ENCODE assay signal across 11 cellular contexts in the genomic region with DNA sequence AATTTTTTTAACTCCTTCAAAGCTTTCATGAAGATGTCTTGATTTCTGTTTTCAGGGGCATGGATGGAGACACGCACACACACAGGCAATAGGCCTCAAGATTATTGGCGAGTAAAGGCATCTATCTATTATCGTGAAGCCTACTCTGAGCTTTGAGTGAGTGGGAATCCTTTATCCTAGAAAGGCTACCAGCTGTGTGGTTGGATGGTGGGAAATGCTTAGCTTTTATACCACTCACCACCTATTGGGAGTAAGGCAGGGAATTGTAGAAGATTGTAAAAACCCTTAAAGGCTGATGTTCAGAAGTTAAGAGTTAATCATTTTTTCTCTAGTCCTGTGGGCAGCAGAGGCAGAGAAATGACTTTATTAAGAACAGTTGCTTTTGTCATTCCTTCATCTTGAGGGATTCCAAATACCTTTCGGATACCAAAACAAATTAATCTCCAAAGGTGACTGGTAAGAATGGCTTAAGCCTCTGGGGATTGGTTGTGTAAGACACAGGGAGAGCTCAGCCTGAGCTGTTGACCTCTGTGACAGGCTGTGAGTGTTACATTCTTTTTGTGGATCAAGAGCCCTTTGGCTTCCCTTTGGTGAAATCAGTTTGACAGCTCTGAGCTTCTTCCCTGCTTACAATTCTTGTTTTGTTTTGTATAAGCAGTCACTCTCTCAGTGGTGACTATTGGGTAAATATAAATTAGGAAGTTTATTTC. TPM values are rescaled to one million over a fixed set of nuclear protein-coding genes. Genes with fewer than 3 reads are reported as not detected.
A peak's percentile ranks its signal among the peaks of the same experiment; 100 is the strongest.
DNase-seq lines count a peak whose midpoint lies in the region; ATAC-seq, FAIRE-seq and TF ChIP-seq lines count a peak whose summit lies in the region.
"Had no signal": no experiment of that assay in that cellular context is flagged by ENCODE, and none has a peak within 500 bp of the region (broad histone marks: within the 10 kb centered on the region; RNA-seq: fewer than 3 reads in every experiment).

No MANE protein-coding gene starts in this region.

- H3K9ac ChIP-seq in H1 (replicated peaks in 1 of 4; ENCODE audit: extremely low read depth in 1 of 4, low read depth in 3 of 4, low read length in 3 of 4) = no peak overlapping the region
- no peak overlapping the region for H3K9ac ChIP-seq in Karpas-422 (ENCODE audit: low read length)

- H4K5ac ChIP-seq in H1 (ENCODE audit: insufficient read length, low read depth, low read length) = no peak overlapping the region

- H4K8ac ChIP-seq in H1 (ENCODE audit: extremely low read depth, insufficient read depth, low read length) = no peak overlapping the region

- CTCF ChIA-PET in A673 (lab: Charles Lee) (no interaction called here), H1 (lab: Charles Lee; ENCODE audit: partially characterized antibody) (interaction anchor here (0.7 to 1.4 kb wide), 6 partner anchors 17 to 532 kb away, joined by 3 to 4 read pairs (median 4); no protein-coding TSS in a partner anchor)

- H3K4me1 ChIP-seq in A673 (ENCODE audit: insufficient read depth, low read length, poor library complexity, severe bottlenecking) (peaks cover 48% of the 10 kb centered on the region), H1 (replicated peaks in 1 of 4; ENCODE audit: control insufficient read depth in 3 of 4, insufficient read depth in 4 of 4, low read length in 3 of 4) (peaks cover 0 to 6% (median 2%) of the 10 kb centered on the region in 4 experiments; a peak in 3 of 7 replicates), right lobe of liver (peaks cover 0 to 58% (median 19%) of the 10 kb centered on the region in 4 donors), Karpas-422 (ENCODE audit: low read length) (peaks cover 39% of the 10 kb centered on the region)

- ATAC-seq in right lobe of liver = peak; percentile 76 to 89 (median 80)
- ATAC-seq in GM21619 (IDR thresholded peaks at IDR 0.05; ENCODE audit: unreplicated experiment) = no peak

- H4K20me1 ChIP-seq in H1 (replicated peaks in 1 of 2; ENCODE audit: control insufficient read depth in 1 of 2, insufficient read depth in 2 of 2, low read length in 2 of 2) = peaks cover 0 to 2% of the 10 kb centered on the region in 2 experiments
- no peaks in the 10 kb centered on the region for H4K20me1 ChIP-seq in Karpas-422 (ENCODE audit: insufficient read depth, low read depth, low read length)

- H3K79me1 ChIP-seq in H1 (ENCODE audit: low read depth, low read length) = no peaks in the 10 kb centered on the region

- H3K4me2 ChIP-seq in H1 (ENCODE audit: insufficient read depth in 1 of 2, low read depth in 2 of 2, low read length in 2 of 2) (peak overlapping the region in 1 of 2 experiments; percentile 5; a peak in 1 of 4 replicates), Karpas-422 (ENCODE audit: low read depth, low read length, poor library complexity, severe bottlenecking) (no peak overlapping the region)

- H2AK5ac ChIP-seq in H1 (ENCODE audit: low read depth, low read length) = no peak overlapping the region

- POLR2A ChIA-PET in A673 (lab: Charles Lee; ENCODE audit: low non-redundant PET) (interaction anchor here (0.6 kb wide), 1 partner anchor 124 kb away, joined by 5 read pairs; no protein-coding TSS in a partner anchor), H1 (lab: Charles Lee; ENCODE audit: partially characterized antibody) (interaction anchor here (0.6 to 2.1 kb wide), 2 partner anchors 14 to 33 kb away, joined by 3 to 4 read pairs; a partner anchor contains a TSS)

- H3K23me2 ChIP-seq in H1 (ENCODE audit: low read depth, low read length) = no peaks in the 10 kb centered on the region

- no peak overlapping the region for H2AFZ ChIP-seq in H1 (ENCODE audit: low read length)
- H2AFZ ChIP-seq in Karpas-422 (ENCODE audit: low read length) = no peak overlapping the region

- H2BK5ac ChIP-seq in H1 (ENCODE audit: low read depth, low read length) = no peak overlapping the region

- no peak overlapping the region for H3K23ac ChIP-seq in H1 (ENCODE audit: insufficient read length)

- H3K9me2 ChIP-seq in Karpas-422 (replicated peaks; ENCODE audit: insufficient read depth, low read length) = no peaks in the 10 kb centered on the region

- no peak overlapping the region for H4K91ac ChIP-seq in H1 (replicated peaks; ENCODE audit: insufficient read length, low read length)

- H3K14ac ChIP-seq in H1 (ENCODE audit: insufficient read length) = no peak overlapping the region

- DNase-seq in A673 (ENCODE audit: low spot score) (peak; percentile 45), HTR-8/SVneo (ENCODE audit: insufficient read length, low spot score) (no peak), H1 (ENCODE audit: low read depth in 1 of 2, low spot score in 2 of 2) (no peak), right lobe of liver (no peak), SW 1271 (lab: John Stamatoyannopoulos, UW) (no peak), Karpas-422 (no peak), erythroblast (lab: John Stamatoyannopoulos, UW) (no peak)
- DNase-seq: activated naive CD8-positive, alpha-beta T cell treated with anti-CD3 and anti-CD28 coated beads for 36 hours; NCI-H2171; SHP77 treated with DMSO at 0.1 percent for 48 hours had no signal

- no peak overlapping the region for H3K18ac ChIP-seq in H1 (ENCODE audit: extremely low read depth, low read length)

- H2BK120ac ChIP-seq in H1 (replicated peaks; ENCODE audit: low read depth, low read length) = no peak overlapping the region

- no peak for TF ChIP-seq EP300 in H1 (IDR thresholded peaks at IDR 0.05; ENCODE audit: borderline replicate concordance in 1 of 2, low read depth in 2 of 2, low read length in 2 of 2)

- TF ChIP-seq CTCF in A673 (conservative IDR thresholded peaks at IDR 0.05; ENCODE audit: low read depth, low read length) (no peak), H1 (IDR thresholded peaks at IDR 0.05; ENCODE audit: control extremely low read depth in 1 of 3, insufficient read depth in 1 of 3, low read depth in 1 of 3, low read length in 3 of 3) (no peak), right lobe of liver (IDR thresholded peaks at IDR 0.05) (no peak)

- peaks cover 0 to 25% of the 10 kb centered on the region in 2 experiments; a peak in 2 of 4 replicates for H3K79me2 ChIP-seq in H1 (ENCODE audit: control insufficient read depth in 1 of 2, insufficient read depth in 2 of 2, low read length in 2 of 2)
- peaks cover 94% of the 10 kb centered on the region for H3K79me2 ChIP-seq in Karpas-422 (ENCODE audit: low read length)

- H3K27me3 ChIP-seq in A673 (replicated peaks; ENCODE audit: insufficient read depth, low read depth, low read length, poor library complexity) = no peaks in the 10 kb centered on the region
- no peaks in the 10 kb centered on the region for H3K27me3 ChIP-seq in H1 (replicated peaks in 1 of 4; ENCODE audit: control insufficient read depth in 3 of 4, extremely low read depth in 1 of 4, insufficient read depth in 3 of 4, low read length in 3 of 4)
- H3K27me3 ChIP-seq in right lobe of liver = no peaks in the 10 kb centered on the region
- H3K27me3 ChIP-seq in Karpas-422 (ENCODE audit: low read length) = no peaks in the 10 kb centered on the region

- no peak overlapping the region for H3K4ac ChIP-seq in H1 (replicated peaks; ENCODE audit: insufficient read length, low read depth, low read length)

- H3K36me3 ChIP-seq in A673 (ENCODE audit: insufficient read depth, low read length, poor library complexity, severe bottlenecking) (no peaks in the 10 kb centered on the region), H1 (ENCODE audit: control insufficient read depth in 2 of 4, insufficient read depth in 4 of 4, low read length in 3 of 4) (no peaks in the 10 kb centered on the region; a peak in 1 of 8 replicates), right lobe of liver (no peaks in the 10 kb centered on the region), Karpas-422 (ENCODE audit: insufficient read depth, low read length) (no peaks in the 10 kb centered on the region)

- no TSS peak for BruUV-seq in A673 (replicated peaks; lab: Mats Ljungman, UMichigan)

- no peak overlapping the region for H3K56ac ChIP-seq in H1 (replicated peaks; ENCODE audit: insufficient read length, low read depth, low read length)

- FAIRE-seq in HTR-8/SVneo (lab: Jason Lieb, UNC) = peak; percentile 69
- FAIRE-seq in H1 (lab: Jason Lieb, UNC) = peak; percentile 70

- 63% methylated on average over 4 of the region's 4 CpGs; no CpG with 5 or more reads in 1 of the 2 experiments for WGBS in H1 (ENCODE audit: extremely low coverage in 1 of 2, insufficient coverage in 1 of 2, insufficient read length in 1 of 2, insufficient replicate concordance in 2 of 2, low coverage in 1 of 2, low lambda C conversion rate in 2 of 2, missing lambda C conversion rate in 1 of 2), 2 experiments
- WGBS in right lobe of liver (ENCODE audit: insufficient coverage, low coverage, low lambda C conversion rate, missing lambda C conversion rate) = 73% methylated on average over 3 of the region's 4 CpGs

- no peak for TF ChIP-seq RAD21 in H1 (IDR thresholded peaks at IDR 0.05 in 1 of 2, conservative IDR thresholded peaks at IDR 0.05 in 1 of 2; ENCODE audit: low read depth in 2 of 2, low read length in 2 of 2)

- H3K4me3 ChIP-seq in A673 (ENCODE audit: low read depth, low read length, poor library complexity, severe bottlenecking) = no peak overlapping the region
- no peak overlapping the region for H3K4me3 ChIP-seq in H1 (ENCODE audit: extremely low read depth in 1 of 4, insufficient read depth in 2 of 4, low read depth in 3 of 4, low read length in 4 of 4)
- H3K4me3 ChIP-seq in right lobe of liver = no peak overlapping the region
- H3K4me3 ChIP-seq in Karpas-422 (ENCODE audit: low read length) = no peak overlapping the region

- no peak overlapping the region for H2BK12ac ChIP-seq in H1 (ENCODE audit: low read depth, low read length)

- intact Hi-C loops in A673 (cut with micrococcal nuclease; ENCODE audit: unreplicated experiment) = no loop called here
- intact Hi-C loops in right lobe of liver (cut with DNase I) = no loop called here

- TF ChIP-seq POLR2A in H1 (IDR thresholded peaks at IDR 0.05; ENCODE audit: control extremely low read depth in 1 of 2, low read depth in 2 of 2, low read length in 2 of 2) (no peak), right lobe of liver (IDR thresholded peaks at IDR 0.05) (no peak), erythroblast (IDR thresholded peaks at IDR 0.05; ENCODE audit: low read length) (no peak)

- H2BK15ac ChIP-seq in H1 (ENCODE audit: low read length) = no peak overlapping the region

- H3K9me3 ChIP-seq in A673 (ENCODE audit: low read depth, low read length, poor library complexity, severe bottlenecking) (no peaks in the 10 kb centered on the region), H1 (ENCODE audit: insufficient read depth in 2 of 2, low read depth in 1 of 2, low read length in 1 of 2) (no peaks in the 10 kb centered on the region), right lobe of liver (no peaks in the 10 kb centered on the region), Karpas-422 (ENCODE audit: low read length) (no peaks in the 10 kb centered on the region)

- H3K27ac ChIP-seq in A673 (ENCODE audit: low read depth, low read length, poor library complexity, severe bottlenecking) (peak overlapping the region; percentile 37), H1 (ENCODE audit: low read depth, low read length) (no peak overlapping the region), right lobe of liver (peak overlapping the region in 1 of 3 donors; percentile 39), Karpas-422 (ENCODE audit: low read length) (no peak overlapping the region)

- no peak overlapping the region for H2BK20ac ChIP-seq in H1 (ENCODE audit: low read length)

RNA-seq across cellular contexts. Expression of a gene that starts 33.6 kb away (rescaled TPM):
- total RNA-seq in A673 (2021) = 88.5 and 99.9 TPM in 2 replicates
- 70.4 and 81.6 TPM in 2 replicates for total RNA-seq in H1 (2021; fragmentation: NEBNext Ultra II Directional; extraction: Animal tissue kit (Norgen Biotek cat#: 25700))
- polyA plus RNA-seq in H1 (2011; rRNA removed) = 14.4 and 19.6 TPM in 2 replicates
- polyA plus RNA-seq in H1 (2011; cell fraction: cytosol; rRNA removed) = 35.3 TPM
- polyA plus RNA-seq in H1 (2011; cell fraction: nucleus; rRNA removed) = 27.1 TPM
- 71.3 to 98.7 TPM (median 82.9 TPM) in 4 replicates for polyA plus RNA-seq in H1 (2012, experiment 1 of 2)
- 30.7 TPM for polyA plus RNA-seq in H1 (2012, experiment 2 of 2)
- 83.0 TPM for polyA plus RNA-seq in H1 (2013, experiment 1 of 2)
- 89.4 TPM for polyA plus RNA-seq in H1 (2013, experiment 2 of 2)
- 31.4 and 36.5 TPM in 2 replicates for polyA minus RNA-seq in H1 (2011; rRNA and poly(A)+ RNA removed)
- polyA minus RNA-seq in H1 (2011; cell fraction: cytosol; rRNA and poly(A)+ RNA removed) = 22.6 TPM
- polyA minus RNA-seq in H1 (2011; cell fraction: nucleus; rRNA and poly(A)+ RNA removed) = 20.5 TPM
- 10 to 100 TPM; 16.3 to 41.8 (median 28.8) TPM for total RNA-seq in right lobe of liver
- 70.0 and 102 TPM in 2 replicates for total RNA-seq in Karpas-422 (2014; rRNA removed; shearing (Covaris generic); ENCODE audit: low replicate concordance)
